22 cellular contexts compared by ENCODE assay signal in the genomic region with DNA sequence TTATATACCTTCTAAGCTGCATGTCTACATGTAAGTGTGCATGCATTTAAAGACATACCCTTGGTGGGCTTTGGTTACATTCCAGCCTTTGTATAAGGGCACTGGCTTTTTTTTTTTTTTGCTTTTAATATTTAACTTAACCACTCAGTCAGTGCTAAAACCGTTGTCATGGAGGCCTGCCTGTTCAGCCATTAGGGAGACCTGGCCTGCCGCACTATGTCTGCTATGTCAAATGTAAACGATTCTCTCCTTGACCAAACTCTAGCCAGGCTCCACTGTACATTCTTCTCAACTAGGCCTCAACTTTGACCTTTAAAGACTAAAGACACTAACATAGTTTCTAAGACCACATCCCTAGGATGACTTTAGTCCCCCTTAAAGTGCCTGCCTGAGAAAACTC. TPM values are rescaled to one million over a fixed set of nuclear protein-coding genes. Genes with fewer than 3 reads are reported as not detected.
DNase-seq lines count a peak whose midpoint lies in the region; ATAC-seq and TF ChIP-seq lines count a peak whose summit lies in the region.
"Had no signal": no experiment of that assay in that cellular context is flagged by ENCODE, and none has a peak within 500 bp of the region (broad histone marks: within the 10 kb centered on the region; RNA-seq: fewer than 3 reads in every experiment).

No MANE protein-coding gene starts in this region.

- peaks cover 37% of the 10 kb centered on the region for H3K27me3 Mint-ChIP-seq in CD4-positive, alpha-beta T cell
- peaks cover 2% of the 10 kb centered on the region for H3K27me3 Mint-ChIP-seq in endodermal cell (ENCODE audit: insufficient read depth)
- H3K27me3 Mint-ChIP-seq in CD8-positive, alpha-beta T cell (ENCODE audit: low read depth), result peaks cover 6% of the 10 kb centered on the region

- intact Hi-C loops in CD4-positive, alpha-beta T cell (cut with DNase I, micrococcal nuclease), result loop anchor here in 1 of 2 experiments (10.0 kb wide), 1 partner anchor 819 kb away; a partner anchor contains a TSS
- intact Hi-C loops in CD8-positive, alpha-beta T cell (cut with DNase I, micrococcal nuclease), result no loop called here

- no peak overlapping the region for H3K4ac ChIP-seq in neuronal stem cell (ENCODE audit: low read length)

- H3K9ac ChIP-seq in HUES48 (ENCODE audit: low read depth, low read length) (no peak overlapping the region), endodermal cell (ENCODE audit: extremely low read depth, low read length, poor library complexity, severe bottlenecking) (no peak overlapping the region), neuronal stem cell (ENCODE audit: low read depth, low read length, poor library complexity) (no peak overlapping the region)
- H3K9ac ChIP-seq: BLaER1 treated with 17β-estradiol and CSF1 and Interleukin-3, amounts not matched to agents 10 nM and 100 nM had no signal

- no peak overlapping the region for H3K4me3 ChIP-seq in HUES48 (ENCODE audit: low read depth, low read length)
- no peak overlapping the region for H3K4me3 ChIP-seq in endodermal cell (ENCODE audit: low read length)
- no peak overlapping the region for H3K4me3 ChIP-seq in neuronal stem cell (ENCODE audit: low read length in 2 of 2)
- no peak overlapping the region for H3K4me3 ChIP-seq in suprapubic skin
- no peak overlapping the region for H3K4me3 ChIP-seq in CD8-positive, alpha-beta T cell (ENCODE audit: low read depth, low read length)
- H3K4me3 ChIP-seq: A549; BLaER1 treated with 17β-estradiol and CSF1 and Interleukin-3, amounts not matched to agents 10 nM and 100 nM; GM23338 had no signal

- H4K91ac ChIP-seq in neuronal stem cell (ENCODE audit: low read depth, low read length, poor library complexity), result no peak overlapping the region

- H3K4me1 Mint-ChIP-seq in CD4-positive, alpha-beta T cell (ENCODE audit: low read depth), result peaks cover 26% of the 10 kb centered on the region
- peaks cover 12% of the 10 kb centered on the region for H3K4me1 Mint-ChIP-seq in endodermal cell
- peaks cover 28% of the 10 kb centered on the region for H3K4me1 Mint-ChIP-seq in CD8-positive, alpha-beta T cell (ENCODE audit: low read depth)

- H2AFZ ChIP-seq in neuronal stem cell (ENCODE audit: low read length), result peak overlapping the region; percentile 35
- H2AFZ ChIP-seq: GM23338 had no signal

- H2BK120ac ChIP-seq in neuronal stem cell (ENCODE audit: low read depth, low read length), result no peak overlapping the region

- H3K4me1 ChIP-seq in HUES48 (ENCODE audit: control insufficient read depth, insufficient read depth, low read length) (peaks cover 6% of the 10 kb centered on the region; the same call in 1 of the 2 replicates), endodermal cell (ENCODE audit: control insufficient read depth, insufficient read depth, low read length) (no peaks in the 10 kb centered on the region), neuronal stem cell (ENCODE audit: control insufficient read depth in 2 of 2, insufficient read depth in 1 of 2, low read depth in 1 of 2, low read length in 2 of 2) (no peaks in the 10 kb centered on the region), suprapubic skin (peaks cover 11% of the 10 kb centered on the region)
- no peaks in the 10 kb centered on the region for H3K4me1 ChIP-seq in CD8-positive, alpha-beta T cell (ENCODE audit: insufficient read depth, low read length)
- H3K4me1 ChIP-seq: BE2C had no signal

- H3K23ac ChIP-seq in neuronal stem cell (ENCODE audit: low read depth, low read length, poor library complexity), result no peak overlapping the region

- no peak for DNase-seq in CD4-positive, alpha-beta T cell
- DNase-seq in endodermal cell (no peak), neuronal stem cell (ENCODE audit: low spot score) (no peak), suprapubic skin (ENCODE audit: low spot score in 2 of 2) (no peak)
- DNase-seq in CD8-positive, alpha-beta T cell, result no peak
- DNase-seq: 8988T; ACHN; AML-193; BE2C; Calu3; CD4-positive, alpha-beta memory T cell; DMS53; DMS79 treated with DMSO at 0.1 percent for 48 hours; GF-D8; H9 had no signal

- no peak overlapping the region for H2BK15ac ChIP-seq in neuronal stem cell (ENCODE audit: low read length)

- no peak overlapping the region for H2BK5ac ChIP-seq in neuronal stem cell (ENCODE audit: low read length)

- no peak overlapping the region for H3K4me2 ChIP-seq in neuronal stem cell (ENCODE audit: insufficient read depth, low read length, poor library complexity, severe bottlenecking)
- H3K4me2 ChIP-seq: A549; BLaER1 treated with 17β-estradiol and CSF1 and Interleukin-3, amounts not matched to agents 10 nM and 100 nM; GM23338 had no signal

- H2BK12ac ChIP-seq in neuronal stem cell (ENCODE audit: low read length), result no peak overlapping the region

- no peak overlapping the region for H3K14ac ChIP-seq in neuronal stem cell (ENCODE audit: low read length)

- H3K36me3 Mint-ChIP-seq in CD4-positive, alpha-beta T cell (ENCODE audit: low read depth), result peaks cover 25% of the 10 kb centered on the region
- H3K36me3 Mint-ChIP-seq in endodermal cell (ENCODE audit: low read depth), result no peaks in the 10 kb centered on the region
- peaks cover 4% of the 10 kb centered on the region for H3K36me3 Mint-ChIP-seq in CD8-positive, alpha-beta T cell

- CTCF ChIA-PET in CD4-positive, alpha-beta T cell (lab: Charles Lee), result interaction anchor here (0.7 kb wide), 1 partner anchor 100 kb away, joined by 3 read pairs; no protein-coding TSS in a partner anchor
- CTCF ChIA-PET in CD8-positive, alpha-beta T cell (lab: Charles Lee), result no interaction called here

- peaks cover 9% of the 10 kb centered on the region for H3K9me3 Mint-ChIP-seq in CD4-positive, alpha-beta T cell
- no peaks in the 10 kb centered on the region for H3K9me3 Mint-ChIP-seq in endodermal cell
- H3K9me3 Mint-ChIP-seq in CD8-positive, alpha-beta T cell, result peaks cover 3% of the 10 kb centered on the region

- no peak for TF ChIP-seq CTCF in CD4-positive, alpha-beta T cell (IDR thresholded peaks at IDR 0.05)
- TF ChIP-seq CTCF in endodermal cell (conservative IDR thresholded peaks at IDR 0.05), result no peak
- no peak for TF ChIP-seq CTCF in suprapubic skin (IDR thresholded peaks at IDR 0.05)
- TF ChIP-seq CTCF in CD8-positive, alpha-beta T cell (IDR thresholded peaks at IDR 0.05), result no peak

- H3K27ac ChIP-seq in CD4-positive, alpha-beta T cell (ENCODE audit: low read depth, low read length), result no peak overlapping the region
- H3K27ac ChIP-seq in HUES48 (ENCODE audit: low read depth, low read length) (peak overlapping the region; percentile 18), endodermal cell (ENCODE audit: low read depth, low read length) (no peak overlapping the region), neuronal stem cell (replicated peaks; ENCODE audit: low read length) (no peak overlapping the region), suprapubic skin (no peak overlapping the region)
- no peak overlapping the region for H3K27ac ChIP-seq in CD8-positive, alpha-beta T cell (ENCODE audit: low read depth, low read length)
- H3K27ac ChIP-seq: A549; BLaER1 treated with 17β-estradiol and CSF1 and Interleukin-3, amounts not matched to agents 10 nM and 100 nM had no signal

- no peak overlapping the region for H4K8ac ChIP-seq in neuronal stem cell (ENCODE audit: low read depth, low read length)

- H3K36me3 ChIP-seq in HUES48 (ENCODE audit: control insufficient read depth, insufficient read depth, low read length), result no peaks in the 10 kb centered on the region
- no peaks in the 10 kb centered on the region for H3K36me3 ChIP-seq in endodermal cell (ENCODE audit: control insufficient read depth, insufficient read depth, low read length)
- no peaks in the 10 kb centered on the region for H3K36me3 ChIP-seq in neuronal stem cell (replicated peaks in 1 of 2; ENCODE audit: control insufficient read depth in 2 of 2, insufficient read depth in 2 of 2, low read length in 2 of 2)
- no peaks in the 10 kb centered on the region for H3K36me3 ChIP-seq in suprapubic skin
- no peaks in the 10 kb centered on the region for H3K36me3 ChIP-seq in CD8-positive, alpha-beta T cell (ENCODE audit: insufficient read depth, low read length)
- H3K36me3 ChIP-seq: BE2C; BLaER1 treated with 17β-estradiol and CSF1 and Interleukin-3, amounts not matched to agents 10 nM and 100 nM had no signal

- no peaks in the 10 kb centered on the region for H3K27me3 ChIP-seq in CD4-positive, alpha-beta T cell (ENCODE audit: control insufficient read depth, insufficient read depth, low read length)
- H3K27me3 ChIP-seq in HUES48 (ENCODE audit: control insufficient read depth, insufficient read depth, low read length) (peaks cover 10% of the 10 kb centered on the region), endodermal cell (ENCODE audit: control insufficient read depth, insufficient read depth, low read length, poor library complexity, severe bottlenecking) (no peaks in the 10 kb centered on the region), neuronal stem cell (ENCODE audit: control insufficient read depth in 3 of 3, insufficient read depth in 3 of 3, low read depth in 1 of 3, low read length in 3 of 3) (peaks cover 0 to 20% (median 7%) of the 10 kb centered on the region in 3 experiments), suprapubic skin (peaks cover 24% of the 10 kb centered on the region)
- H3K27me3 ChIP-seq in CD8-positive, alpha-beta T cell (ENCODE audit: insufficient read depth, low read length), result no peaks in the 10 kb centered on the region
- H3K27me3 ChIP-seq: BE2C had no signal

- no peak for TF ChIP-seq POLR2A in suprapubic skin (IDR thresholded peaks at IDR 0.05)

- no peak for ATAC-seq in CD4-positive, alpha-beta T cell (ENCODE audit: poor library complexity)
- no peak for ATAC-seq in CD8-positive, alpha-beta T cell
- ATAC-seq in HG03460 (IDR thresholded peaks at IDR 0.05; ENCODE audit: unreplicated experiment), result no peak
- ATAC-seq: A549, GM23338, HCT116 had no signal

- H3K9me3 ChIP-seq in CD4-positive, alpha-beta T cell (ENCODE audit: control insufficient read depth, low read length), result no peaks in the 10 kb centered on the region
- H3K9me3 ChIP-seq in HUES48 (ENCODE audit: control insufficient read depth, insufficient read depth, low read length), result no peaks in the 10 kb centered on the region
- H3K9me3 ChIP-seq in endodermal cell (ENCODE audit: control insufficient read depth, low read length), result no peaks in the 10 kb centered on the region
- no peaks in the 10 kb centered on the region for H3K9me3 ChIP-seq in neuronal stem cell (replicated peaks in 1 of 2; ENCODE audit: control insufficient read depth in 2 of 2, insufficient read depth in 1 of 2, low read depth in 1 of 2, low read length in 2 of 2)
- no peaks in the 10 kb centered on the region for H3K9me3 ChIP-seq in suprapubic skin
- H3K9me3 ChIP-seq in CD8-positive, alpha-beta T cell (ENCODE audit: low read length), result no peaks in the 10 kb centered on the region
- H3K9me3 ChIP-seq: A549; BE2C; BLaER1 treated with 17β-estradiol and CSF1 and Interleukin-3, amounts not matched to agents 10 nM and 100 nM had no signal

- 93 to 94% methylated on average over 2 to 3 of the region's 3 CpGs for WGBS in endodermal cell (ENCODE audit: insufficient coverage in 1 of 2, insufficient read length in 1 of 2), 2 experiments
- no CpG with 5 or more reads among the region's 3 CpGs for WGBS in neuronal stem cell (ENCODE audit: extremely low coverage in 2 of 2, insufficient read length in 2 of 2, insufficient replicate concordance in 1 of 2), 2 donors
- WGBS in suprapubic skin, result 83% methylated on average over 3 of the region's 3 CpGs

- H3K18ac ChIP-seq in neuronal stem cell (ENCODE audit: low read length), result no peak overlapping the region

- H2AK5ac ChIP-seq in neuronal stem cell (ENCODE audit: low read depth, low read length), result no peak overlapping the region

- H3K79me1 ChIP-seq in neuronal stem cell (ENCODE audit: low read depth, low read length), result no peaks in the 10 kb centered on the region

- no peak overlapping the region for H3K27ac Mint-ChIP-seq in CD4-positive, alpha-beta T cell
- peak overlapping the region; percentile 69 for H3K27ac Mint-ChIP-seq in endodermal cell
- no peak overlapping the region for H3K27ac Mint-ChIP-seq in CD8-positive, alpha-beta T cell
- H3K27ac Mint-ChIP-seq: CD14-positive monocyte; CD4-positive, alpha-beta memory T cell; GM23338; H9 had no signal

- POLR2A ChIA-PET in CD4-positive, alpha-beta T cell (lab: Charles Lee), result interaction anchor here (1.0 kb wide), 1 partner anchor 32 kb away, joined by 3 read pairs; no protein-coding TSS in a partner anchor
- POLR2A ChIA-PET in CD8-positive, alpha-beta T cell (lab: Charles Lee), result interaction anchor here (0.6 to 1.3 kb wide), 2 partner anchors 13 to 193 kb away, joined by 4 to 5 read pairs; a partner anchor contains a TSS

- peak overlapping the region; percentile 7 for H3K4me3 Mint-ChIP-seq in CD4-positive, alpha-beta T cell
- H3K4me3 Mint-ChIP-seq in endodermal cell, result no peak overlapping the region
- no peak overlapping the region for H3K4me3 Mint-ChIP-seq in CD8-positive, alpha-beta T cell
- H3K4me3 Mint-ChIP-seq: CD14-positive monocyte; CD4-positive, alpha-beta memory T cell; GM23338; H9 had no signal

- no peak for TF ChIP-seq EP300 in suprapubic skin (IDR thresholded peaks at IDR 0.05)

RNA-seq across cellular contexts. Expression of a gene that starts 48.7 kb away (rescaled TPM):
- total RNA-seq in CD4-positive, alpha-beta T cell, result 10 to 100 TPM; 40.6 to 45.5 TPM
- total RNA-seq in endodermal cell (1 to 10 TPM; 2.1 to 3.6 TPM), suprapubic skin (10 to 100 TPM; 15.2 to 29.6 (median 23.7) TPM)
- 4.9 TPM for polyA plus RNA-seq in endodermal cell (2013, experiment 1 of 2)
- polyA plus RNA-seq in endodermal cell (2013, experiment 2 of 2), result 2.8 TPM
- 6.5 TPM for polyA plus RNA-seq in neuronal stem cell (2013, experiment 1 of 2)
- 6.4 TPM for polyA plus RNA-seq in neuronal stem cell (2013, experiment 2 of 2)
- 10 to 100 TPM; 38.4 to 43.6 TPM for total RNA-seq in CD8-positive, alpha-beta T cell
